In the genomic region with DNA sequence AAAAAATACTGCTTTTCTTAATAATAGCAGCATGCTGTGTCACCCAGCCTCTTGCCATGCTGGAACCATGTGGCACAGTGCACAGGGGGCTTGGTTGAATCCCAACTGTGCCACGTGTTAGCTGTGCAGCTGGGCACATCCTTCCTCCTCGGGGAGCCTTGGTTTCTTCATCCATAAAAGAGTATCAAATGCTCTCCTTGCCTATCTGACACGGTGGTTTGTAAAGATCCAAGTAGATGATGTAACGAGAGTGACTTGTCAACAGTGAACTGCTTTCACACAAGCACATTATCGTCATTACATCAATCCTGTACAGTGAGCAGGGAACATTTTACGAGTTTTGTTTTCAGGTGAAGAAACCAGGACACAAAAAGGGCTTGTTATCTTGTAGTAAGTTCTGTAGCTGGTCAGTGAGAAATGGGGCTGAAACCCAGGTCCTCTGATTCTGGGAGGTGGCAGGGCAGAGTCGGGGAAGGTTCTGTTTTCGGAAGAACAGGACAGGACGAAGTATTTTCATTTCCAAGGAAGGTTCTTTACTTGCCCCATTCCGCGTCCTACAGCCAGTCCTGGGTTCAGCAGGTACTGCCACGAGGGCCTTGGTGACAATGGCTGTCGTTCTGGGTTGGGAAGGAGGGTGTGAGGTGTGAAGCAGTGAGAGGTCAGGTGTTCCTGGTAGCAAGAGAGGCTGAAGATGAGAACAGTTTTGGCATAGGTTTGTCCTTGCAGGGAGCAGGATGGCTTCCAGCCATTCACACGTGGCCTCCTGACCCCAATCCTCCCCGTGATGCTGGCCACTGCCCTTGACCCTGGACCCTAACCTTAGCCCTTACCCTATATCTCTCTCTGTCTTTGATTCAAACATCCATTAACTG, we compare ENCODE assay signal across 15 cellular contexts.
"Had no signal": no experiment of that assay in that cellular context is flagged by ENCODE, and none has a peak within 500 bp of the region (broad histone marks: within the 10 kb centered on the region; RNA-seq: fewer than 3 reads in every experiment).

No MANE protein-coding gene starts in this region.

- H3K4me3 ChIP-seq: cardiac muscle cell, esophagus muscularis mucosa, SK-N-MC, thyroid gland had no signal

- H3K9me3 ChIP-seq: esophagus muscularis mucosa, thyroid gland had no signal

- H3K36me3 ChIP-seq: cardiac muscle cell, thyroid gland had no signal

- H3K4me1 Mint-ChIP-seq: activated naive CD4-positive, alpha-beta T cell treated with anti-CD3 and anti-CD28 coated beads, Interleukin-2, amount 50 U/mL, for 24 hours had no signal

- H3K36me3 Mint-ChIP-seq: activated naive CD4-positive, alpha-beta T cell treated with anti-CD3 and anti-CD28 coated beads, Interleukin-2, amount 50 U/mL, for 24 hours; stimulated activated effector memory CD8-positive, alpha-beta T cell treated with anti-CD3 and anti-CD28 coated beads, Interleukin-12 subunit alpha, Interleukin-12 subunit beta, amount 100 ng/mL, for 72 hours had no signal

- H3K27ac ChIP-seq: cardiac muscle cell, esophagus muscularis mucosa, SK-N-MC, thyroid gland had no signal

- H3K9me3 Mint-ChIP-seq: activated naive CD4-positive, alpha-beta T cell treated with anti-CD3 and anti-CD28 coated beads, Interleukin-2, amount 50 U/mL, for 24 hours; activated T-helper 2 cell treated with anti-CD3 and anti-CD28 coated beads, Interferon-gamma antibody, Interleukin-2, Interleukin-4, amounts not matched to agents 10 μg/mL and 5 μg/mL and 100 μg/mL, durations not matched to agents 14 hours and 24 hours and 36 hours; neural crest cell; stimulated activated effector memory CD8-positive, alpha-beta T cell treated with anti-CD3 and anti-CD28 coated beads, Interleukin-12 subunit alpha, Interleukin-12 subunit beta, amount 100 ng/mL, for 72 hours had no signal

- H3K27me3 ChIP-seq: cardiac muscle cell, esophagus muscularis mucosa, thyroid gland had no signal

- DNase-seq: activated CD4-positive, alpha-beta T cell treated with anti-CD3 and anti-CD28 coated beads, Interleukin-2, amount 50 U/mL, for 1 hour; activated T-cell treated with anti-CD3 and anti-CD28 coated beads, Interleukin-2, amount 50 U/mL, for 1 hour; foreskin melanocyte; mesendoderm; stimulated activated CD4-positive, alpha-beta T cell treated with anti-CD3 and anti-CD28 coated beads, Interleukin-2, amount 100 ng/mL, for 24 hours; thyroid gland had no signal

- H3K4me3 Mint-ChIP-seq: activated naive CD4-positive, alpha-beta T cell treated with anti-CD3 and anti-CD28 coated beads, Interleukin-2, amount 50 U/mL, for 24 hours; neural crest cell; stimulated activated effector memory CD8-positive, alpha-beta T cell treated with anti-CD3 and anti-CD28 coated beads, Interleukin-12 subunit alpha, Interleukin-12 subunit beta, amount 100 ng/mL, for 72 hours had no signal

- H3K27ac Mint-ChIP-seq: activated naive CD4-positive, alpha-beta T cell treated with anti-CD3 and anti-CD28 coated beads, Interleukin-2, amount 50 U/mL, for 24 hours; activated T-helper 2 cell treated with anti-CD3 and anti-CD28 coated beads, Interferon-gamma antibody, Interleukin-2, Interleukin-4, amounts not matched to agents 10 μg/mL and 5 μg/mL and 100 μg/mL, durations not matched to agents 14 hours and 24 hours and 36 hours; stimulated activated effector memory CD8-positive, alpha-beta T cell treated with anti-CD3 and anti-CD28 coated beads, Interleukin-12 subunit alpha, Interleukin-12 subunit beta, amount 100 ng/mL, for 72 hours had no signal

- ATAC-seq: activated CD4-positive, CD25-positive, alpha-beta regulatory T cell treated with anti-CD3 and anti-CD28 coated beads, Interleukin-2, amount 50 U/mL, for 24 hours; sciatic nerve; stimulated activated effector memory CD8-positive, alpha-beta T cell treated with anti-CD3 and anti-CD28 coated beads, Interleukin-12 subunit alpha, Interleukin-12 subunit beta, amount 100 ng/mL, for 72 hours had no signal
